ENCODE assay signal across 16 cellular contexts in the genomic region with DNA sequence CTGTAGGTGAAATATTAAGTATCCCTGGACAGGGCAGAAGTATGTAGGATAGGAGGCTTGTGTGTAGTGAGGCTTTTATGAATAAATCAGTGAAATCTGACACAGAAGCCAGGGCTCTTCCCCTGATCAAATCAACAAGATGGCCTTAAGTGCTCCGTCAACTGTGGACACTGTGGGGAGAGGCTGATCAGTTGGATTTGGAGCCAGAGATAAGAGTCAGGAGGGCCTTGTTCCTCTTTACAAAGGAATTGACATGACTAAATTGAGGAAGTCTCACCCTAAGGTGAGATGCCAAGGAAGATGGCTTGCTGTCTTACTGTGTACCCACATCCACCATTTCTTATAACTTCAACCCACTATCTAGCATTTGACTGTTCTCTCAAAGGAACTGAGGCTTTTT.
"Had no signal": no experiment of that assay in that cellular context is flagged by ENCODE, and none has a peak within 500 bp of the region (broad histone marks: within the 10 kb centered on the region; RNA-seq: fewer than 3 reads in every experiment).

No MANE protein-coding gene starts in this region.

- H3K9me3 ChIP-seq: ascending aorta, colonic mucosa, heart right ventricle, ovary, upper lobe of left lung had no signal

- H3K27me3 ChIP-seq: ascending aorta, colonic mucosa, heart right ventricle, ovary, upper lobe of left lung had no signal

- ATAC-seq: activated CD8-positive, alpha-beta T cell treated with anti-CD3 and anti-CD28 coated beads for 36 hours; activated naive CD8-positive, alpha-beta T cell treated with anti-CD3 and anti-CD28 coated beads, Interleukin-2, amount 50 U/mL, for 24 hours; stimulated activated naive CD8-positive, alpha-beta T cell treated with anti-CD3 and anti-CD28 coated beads, Interleukin-15, Interleukin-2, amounts not matched to agents 100 U/mL and 50 U/mL, for 24 hours had no signal

- H3K36me3 ChIP-seq: ascending aorta, colonic mucosa, heart right ventricle, ovary, upper lobe of left lung had no signal

- H3K4me1 ChIP-seq: ascending aorta, colonic mucosa, upper lobe of left lung had no signal

- H3K4me3 ChIP-seq: ascending aorta, colonic mucosa, heart right ventricle, ovary, upper lobe of left lung had no signal

- H3K27ac ChIP-seq: ascending aorta, colonic mucosa, heart right ventricle, ovary, upper lobe of left lung had no signal

- DNase-seq: activated CD4-positive, alpha-beta T cell treated with anti-CD3 and anti-CD28 coated beads for 4 hours; activated CD8-positive, alpha-beta T cell treated with anti-CD3 and anti-CD28 coated beads for 36 hours; activated naive CD4-positive, alpha-beta T cell treated with Interleukin-2 at 50 U/mL for 16 hours; activated naive CD8-positive, alpha-beta T cell treated with anti-CD3 and anti-CD28 coated beads, Interleukin-2, amount 50 U/mL, for 24 hours; colonic mucosa; effector CD4-positive, alpha-beta T cell; foreskin melanocyte; heart right ventricle; kidney; mesendoderm; nephron progenitor cell; ovary; stimulated activated CD4-positive, alpha-beta T cell treated with anti-CD3 and anti-CD28 coated beads, Interleukin-12 subunit alpha, Interleukin-12 subunit beta, amount 100 ng/mL, for 4 hours; stimulated activated naive CD8-positive, alpha-beta T cell treated with anti-CD3 and anti-CD28 coated beads, Interleukin-15, Interleukin-2, amounts not matched to agents 100 U/mL and 50 U/mL, for 24 hours; upper lobe of left lung had no signal
